Comparison of ENCODE assay signal across 8 cellular contexts in the genomic region with DNA sequence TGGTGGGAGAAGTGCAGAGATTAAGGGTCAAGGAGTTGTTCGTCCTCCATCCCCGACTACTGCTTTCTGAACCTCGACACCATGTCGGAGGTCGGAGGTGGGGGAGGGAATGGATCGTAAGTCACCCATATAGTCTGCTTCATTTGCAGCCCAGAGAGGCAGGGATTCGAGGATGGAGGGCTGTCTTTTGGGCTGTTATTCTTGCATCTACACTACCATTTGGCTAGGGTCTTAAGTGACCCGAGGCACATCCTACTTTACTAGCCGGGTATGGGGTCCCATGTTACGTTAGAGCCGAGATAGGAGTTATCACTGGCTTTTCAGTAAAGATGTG. TPM values are rescaled to one million over a fixed set of nuclear protein-coding genes. Genes with fewer than 3 reads are reported as not detected.
DNase-seq lines count a peak whose midpoint lies in the region; ATAC-seq and TF ChIP-seq lines count a peak whose summit lies in the region.

No MANE protein-coding gene starts in this region.

- no peaks in the 10 kb centered on the region for H3K27me3 ChIP-seq in A673 (replicated peaks; ENCODE audit: insufficient read depth, low read depth, low read length, poor library complexity)
- H3K27me3 ChIP-seq in HL-60 (ENCODE audit: insufficient read depth, poor library complexity, severe bottlenecking) = no peaks in the 10 kb centered on the region
- H3K27me3 ChIP-seq in mucosa of rectum (ENCODE audit: control insufficient read depth in 2 of 2, insufficient read depth in 2 of 2, low read length in 2 of 2) = no peaks in the 10 kb centered on the region

- DNase-seq in A673 (ENCODE audit: low spot score) (no peak), HL-60 (ENCODE audit: low read depth in 1 of 2, low spot score in 1 of 2) (no peak), cardiac fibroblast (ENCODE audit: low read depth in 2 of 2) (no peak), germinal center (ENCODE audit: low spot score) (no peak), islet precursor cell (no peak)

- no peak for ATAC-seq in GM21423 (IDR thresholded peaks at IDR 0.05; ENCODE audit: unreplicated experiment)
- no peak for ATAC-seq in HG02938 (IDR thresholded peaks at IDR 0.05; ENCODE audit: unreplicated experiment)

- CTCF ChIA-PET in A673 (lab: Charles Lee) = no interaction called here

- H3K9ac ChIP-seq in mucosa of rectum (ENCODE audit: low read depth in 1 of 2, low read length in 2 of 2) = peak overlapping the region; percentile 85 to 91

- BruUV-seq in A673 (replicated peaks; lab: Mats Ljungman, UMichigan) = TSS peak; percentile 27

- no peaks in the 10 kb centered on the region for H3K9me3 ChIP-seq in A673 (ENCODE audit: low read depth, low read length, poor library complexity, severe bottlenecking)
- no peaks in the 10 kb centered on the region for H3K9me3 ChIP-seq in mucosa of rectum (ENCODE audit: control insufficient read depth in 2 of 2, low read length in 2 of 2)

- H3K27ac ChIP-seq in A673 (ENCODE audit: low read depth, low read length, poor library complexity, severe bottlenecking) = peak overlapping the region; percentile 92
- H3K27ac ChIP-seq in HL-60 (replicated peaks) = peak overlapping the region; percentile 90
- H3K27ac ChIP-seq in mucosa of rectum (ENCODE audit: low read depth in 2 of 2, low read length in 2 of 2) = peak overlapping the region in 1 of 2 donors; percentile 81

- TF ChIP-seq CTCF in A673 (conservative IDR thresholded peaks at IDR 0.05; ENCODE audit: low read depth, low read length) = no peak
- TF ChIP-seq CTCF in HL-60 (IDR thresholded peaks at IDR 0.05; ENCODE audit: insufficient read depth, low read length) = no peak
- TF ChIP-seq CTCF in cardiac fibroblast (IDR thresholded peaks at IDR 0.05; ENCODE audit: low read depth, low read length) = no peak

- intact Hi-C loops in A673 (cut with micrococcal nuclease; ENCODE audit: unreplicated experiment) = no loop called here

- H3K4me1 ChIP-seq in A673 (ENCODE audit: insufficient read depth, low read length, poor library complexity, severe bottlenecking) (peaks cover 5% of the 10 kb centered on the region), mucosa of rectum (ENCODE audit: control insufficient read depth in 2 of 2, insufficient read depth in 2 of 2, low read length in 2 of 2) (peaks cover 14 to 22% of the 10 kb centered on the region in 2 donors)

- peak overlapping the region; percentile 82 for H3K4me3 ChIP-seq in A673 (ENCODE audit: low read depth, low read length, poor library complexity, severe bottlenecking)
- peak overlapping the region; percentile 88 for H3K4me3 ChIP-seq in HL-60 (replicated peaks; ENCODE audit: insufficient read depth, low read length)
- peak overlapping the region; percentile 91 to 97 for H3K4me3 ChIP-seq in cardiac fibroblast (replicated peaks in 1 of 2; ENCODE audit: low read depth in 2 of 2, low read length in 2 of 2)
- H3K4me3 ChIP-seq in mucosa of rectum (ENCODE audit: low read length in 2 of 2) = peak overlapping the region; percentile 90 to 94

- POLR2A ChIA-PET in A673 (lab: Charles Lee; ENCODE audit: low non-redundant PET) = no interaction called here

- peaks cover 34% of the 10 kb centered on the region for H3K36me3 ChIP-seq in A673 (ENCODE audit: insufficient read depth, low read length, poor library complexity, severe bottlenecking)
- peaks cover 18 to 28% of the 10 kb centered on the region in 2 donors for H3K36me3 ChIP-seq in mucosa of rectum (ENCODE audit: control insufficient read depth in 2 of 2, insufficient read depth in 2 of 2, low read length in 2 of 2)

RNA-seq across cellular contexts. Expression of gene USP21, which starts 0.6 kb away (rescaled TPM):
- 46.2 and 51.8 TPM in 2 replicates for total RNA-seq in A673 (2021)

RNA-seq across cellular contexts. Expression of gene UFC1, which starts 6.1 kb away (rescaled TPM):
- 73.6 and 82.7 TPM in 2 replicates for total RNA-seq in A673 (2021)

RNA-seq across cellular contexts. Expression of gene PPOX, which starts 6.3 kb away (rescaled TPM):
- 24.3 and 25.2 TPM in 2 replicates for total RNA-seq in A673 (2021)

RNA-seq across cellular contexts. Expression of gene B4GALT3, which starts 17.4 kb away (rescaled TPM):
- total RNA-seq in A673 (2021) = 47.9 and 55.1 TPM in 2 replicates

RNA-seq across cellular contexts. Expression of gene DEDD, which starts 27.4 kb away (rescaled TPM):
- total RNA-seq in A673 (2021) = 53.0 and 54.6 TPM in 2 replicates
